In genomic region chr6:133752129-133752528, GRCh38 we compare ENCODE assay signal across 20 cellular contexts.
"Had no signal": no experiment of that assay in that cellular context is flagged by ENCODE, and none has a peak within 500 bp of the region (broad histone marks: within the 10 kb centered on the region; RNA-seq: fewer than 3 reads in every experiment).

No MANE protein-coding gene starts in this region.

- H3K27ac ChIP-seq: psoas muscle, sigmoid colon had no signal

- H3K4me2 ChIP-seq: SK-N-SH had no signal

- H3K9me3 ChIP-seq: gastrocnemius medialis, psoas muscle, sigmoid colon, SK-N-SH, stomach had no signal

- H3K27me3 Mint-ChIP-seq: activated naive CD4-positive, alpha-beta T cell treated with anti-CD3 and anti-CD28 coated beads, Interleukin-2, amount 10 ng/mL, durations not matched to agents 7 days and 5 days; dendritic cell treated with granulocyte-macrophage colony-stimulating factor and Interleukin-4, amounts not matched to agents 40 ng/mL and 50 ng/mL, for 4 days; memory B cell had no signal

- H3K4me3 Mint-ChIP-seq: activated naive CD4-positive, alpha-beta T cell treated with anti-CD3 and anti-CD28 coated beads, Interleukin-2, amount 10 ng/mL, durations not matched to agents 7 days and 5 days; dendritic cell treated with granulocyte-macrophage colony-stimulating factor and Interleukin-4, amounts not matched to agents 40 ng/mL and 50 ng/mL, for 4 days; memory B cell; natural killer cell had no signal

- DNase-seq: activated CD4-positive, alpha-beta T cell treated with anti-CD3 and anti-CD28 coated beads, Interleukin-2, amount 50 U/mL, for 1 hour; activated CD8-positive, alpha-beta memory T cell treated with anti-CD3 and anti-CD28 coated beads for 24 hours; activated naive CD4-positive, alpha-beta T cell treated with anti-CD3 and anti-CD28 coated beads, Interleukin-2, amount 10 ng/mL, durations not matched to agents 7 days and 5 days; cerebellar nuclear complex; effector memory CD4-positive, alpha-beta T cell; gastrocnemius medialis; left colon; natural killer cell; psoas muscle; sigmoid colon; SK-N-SH; stimulated activated CD4-positive, alpha-beta T cell treated with anti-CD3 and anti-CD28 coated beads, Interleukin-1b, Interleukin-23, amount 100 ng/mL, for 48 hours; stomach; T-helper 1 cell; T1000 had no signal

- H3K9ac ChIP-seq: SK-N-SH had no signal

- H3K9me2 ChIP-seq: SK-N-SH had no signal

- H3K36me3 Mint-ChIP-seq: activated naive CD4-positive, alpha-beta T cell treated with anti-CD3 and anti-CD28 coated beads, Interleukin-2, amount 10 ng/mL, durations not matched to agents 7 days and 5 days; memory B cell; natural killer cell had no signal

- FAIRE-seq: islet of Langerhans, urothelium cell line had no signal

- H3K27ac Mint-ChIP-seq: activated naive CD4-positive, alpha-beta T cell treated with anti-CD3 and anti-CD28 coated beads, Interleukin-2, amount 10 ng/mL, durations not matched to agents 7 days and 5 days; dendritic cell treated with granulocyte-macrophage colony-stimulating factor and Interleukin-4, amounts not matched to agents 40 ng/mL and 50 ng/mL, for 4 days; memory B cell; natural killer cell had no signal

- H3K9me3 Mint-ChIP-seq: activated naive CD4-positive, alpha-beta T cell treated with anti-CD3 and anti-CD28 coated beads, Interleukin-2, amount 10 ng/mL, durations not matched to agents 7 days and 5 days; dendritic cell treated with granulocyte-macrophage colony-stimulating factor and Interleukin-4, amounts not matched to agents 40 ng/mL and 50 ng/mL, for 4 days; memory B cell; natural killer cell had no signal

- H3K4me1 Mint-ChIP-seq: activated naive CD4-positive, alpha-beta T cell treated with anti-CD3 and anti-CD28 coated beads, Interleukin-2, amount 10 ng/mL, durations not matched to agents 7 days and 5 days; memory B cell; natural killer cell had no signal

- H3K27me3 ChIP-seq: gastrocnemius medialis, sigmoid colon, stomach had no signal

- ATAC-seq: activated CD4-positive, CD25-positive, alpha-beta regulatory T cell treated with anti-CD3 and anti-CD28 coated beads, Interleukin-2, amount 50 U/mL, for 24 hours; gastrocnemius medialis; left colon; natural killer cell; psoas muscle had no signal

- H3K4me3 ChIP-seq: gastrocnemius medialis, psoas muscle, sigmoid colon, stomach had no signal

- H3K4me1 ChIP-seq: gastrocnemius medialis, psoas muscle, sigmoid colon, stomach had no signal

- H3K36me3 ChIP-seq: gastrocnemius medialis, sigmoid colon, stomach had no signal
